34 cellular contexts compared by ENCODE assay signal in the genomic region with DNA sequence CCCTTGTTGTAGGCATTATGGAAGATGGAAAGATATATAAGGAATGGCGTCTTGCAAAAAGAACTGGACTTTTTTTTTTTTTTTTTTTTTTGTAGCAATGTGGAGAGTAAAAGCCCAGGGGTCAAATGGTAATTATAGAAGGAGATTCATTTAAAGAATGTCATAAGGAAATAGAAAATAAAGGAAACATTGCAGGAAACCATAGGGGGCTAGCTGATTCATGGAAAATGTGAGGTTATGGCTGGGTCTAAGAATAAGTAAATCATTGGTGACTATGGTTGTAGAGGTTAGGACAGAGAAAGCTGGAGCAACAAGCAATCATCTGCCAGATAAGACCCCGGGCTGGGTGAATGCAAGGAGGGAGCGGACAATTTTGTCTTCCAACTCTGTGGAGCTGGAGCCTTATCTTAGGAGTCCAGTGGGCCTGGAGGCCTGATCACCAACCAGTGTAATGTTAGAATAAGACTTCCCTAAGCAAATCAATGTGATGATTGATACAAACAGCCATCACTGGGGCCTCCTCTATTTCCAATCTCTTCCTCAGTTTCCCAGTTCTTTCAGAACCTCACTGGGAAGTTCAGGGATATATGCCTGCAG.
"Had no signal": no experiment of that assay in that cellular context is flagged by ENCODE, and none has a peak within 500 bp of the region (broad histone marks: within the 10 kb centered on the region; RNA-seq: fewer than 3 reads in every experiment).

No MANE protein-coding gene starts in this region.

- ATAC-seq: activated CD8-positive, alpha-beta T cell treated with anti-CD3 and anti-CD28 coated beads for 36 hours; activated T-cell treated with anti-CD3 and anti-CD28 coated beads, Interleukin-2, amount 50 U/mL, for 4 hours; activated T-helper 17 cell treated with anti-CD3 and anti-CD28 coated beads, Interleukin-2, amount 50 U/mL, for 72 hours; foreskin keratinocyte; gastrocnemius medialis; SK-N-SH treated with all-trans-retinoic acid at 6 μM for 48 hours; T-helper 17 cell; WTC11 had no signal

- H3K4me3 ChIP-seq: ascending aorta, esophagus muscularis mucosa, gastrocnemius medialis had no signal

- H3K4me1 Mint-ChIP-seq: activated T-helper 17 cell treated with anti-CD3 and anti-CD28 coated beads, Interleukin-2, amount 50 U/mL, for 72 hours; central memory CD8-positive, alpha-beta T cell; T-helper 17 cell had no signal

- H3K27ac Mint-ChIP-seq: activated CD8-positive, alpha-beta T cell treated with anti-CD3 and anti-CD28 coated beads for 36 hours; activated naive CD8-positive, alpha-beta T cell; activated T-helper 17 cell treated with anti-CD3 and anti-CD28 coated beads, Interleukin-2, amount 50 U/mL, for 72 hours; endodermal cell; T-helper 17 cell; T-helper 2 cell treated with Interferon-gamma antibody and Interleukin-4, amounts not matched to agents 5 μg/mL and 100 μg/mL, for 36 hours; WTC11 had no signal

- H3K4me3 Mint-ChIP-seq: activated CD8-positive, alpha-beta T cell treated with anti-CD3 and anti-CD28 coated beads for 36 hours; activated naive CD8-positive, alpha-beta T cell; activated T-cell treated with anti-CD3 and anti-CD28 coated beads, Interleukin-2, amount 50 U/mL, for 4 hours; activated T-helper 17 cell treated with anti-CD3 and anti-CD28 coated beads, Interleukin-2, amount 50 U/mL, for 72 hours; central memory CD8-positive, alpha-beta T cell; endodermal cell; T-helper 17 cell; T-helper 2 cell treated with Interferon-gamma antibody and Interleukin-4, amounts not matched to agents 5 μg/mL and 100 μg/mL, for 36 hours; WTC11 had no signal

- FAIRE-seq: bronchial epithelial cell, colon, TTC549 had no signal

- H3K36me3 Mint-ChIP-seq: activated naive CD8-positive, alpha-beta T cell; WTC11 had no signal

- H3K27me3 ChIP-seq: ascending aorta, brain microvascular endothelial cell, esophagus muscularis mucosa, foreskin keratinocyte, gastrocnemius medialis had no signal

- H3K36me3 ChIP-seq: ascending aorta, brain microvascular endothelial cell, esophagus muscularis mucosa, gastrocnemius medialis had no signal

- H3K27ac ChIP-seq: ascending aorta, brain microvascular endothelial cell, esophagus muscularis mucosa, foreskin keratinocyte, gastrocnemius medialis, VCaP had no signal

- H3K9me3 ChIP-seq: ascending aorta, esophagus muscularis mucosa, gastrocnemius medialis had no signal

- H3K27me3 Mint-ChIP-seq: activated naive CD8-positive, alpha-beta T cell had no signal

- H3K9me3 Mint-ChIP-seq: activated CD8-positive, alpha-beta T cell treated with anti-CD3 and anti-CD28 coated beads for 36 hours; activated T-cell treated with anti-CD3 and anti-CD28 coated beads, Interleukin-2, amount 50 U/mL, for 4 hours; activated T-helper 17 cell treated with anti-CD3 and anti-CD28 coated beads, Interleukin-2, amount 50 U/mL, for 72 hours; central memory CD8-positive, alpha-beta T cell; endodermal cell; T-helper 2 cell treated with Interferon-gamma antibody and Interleukin-4, amounts not matched to agents 5 μg/mL and 100 μg/mL, for 36 hours; WTC11 had no signal

- DNase-seq: activated CD4-positive, alpha-beta T cell treated with anti-CD3 and anti-CD28 coated beads for 1 hour; activated CD4-positive, alpha-beta T cell treated with anti-CD3 and anti-CD28 coated beads for 4 hours; activated CD4-positive, alpha-beta T cell treated with anti-CD3 and anti-CD28 coated beads, Interleukin-2, amount 50 U/mL, for 1 hour; activated CD4-positive, alpha-beta T cell treated with anti-CD3 and anti-CD28 coated beads, Interleukin-2, amount 50 U/mL, for 48 hours; activated CD8-positive, alpha-beta memory T cell treated with anti-CD3 and anti-CD28 coated beads for 24 hours; activated CD8-positive, alpha-beta T cell treated with anti-CD3 and anti-CD28 coated beads for 36 hours; activated effector memory CD4-positive, alpha-beta T cell treated with Interleukin-2 at 50 U/mL for 16 hours; activated gamma-delta T cell treated with Interleukin-2 at 50 U/mL for 16 hours; activated naive CD4-positive, alpha-beta T cell treated with anti-CD3 and anti-CD28 coated beads, Interleukin-2, amount 50 U/mL, for 16 hours; activated naive CD4-positive, alpha-beta T cell treated with Interleukin-2 at 50 U/mL for 16 hours; activated T-cell treated with anti-CD3 and anti-CD28 coated beads, Interleukin-2, amount 50 U/mL, for 4 hours; brain microvascular endothelial cell; cortex of kidney; effector memory CD4-positive, alpha-beta T cell; endodermal cell; erythroblast; foreskin keratinocyte; gastrocnemius medialis; glutamatergic neuron; T-helper 1 cell; T-helper 17 cell; T1000 had no signal
